Comparison of ENCODE assay signal across 1 cellular context in the genomic region with DNA sequence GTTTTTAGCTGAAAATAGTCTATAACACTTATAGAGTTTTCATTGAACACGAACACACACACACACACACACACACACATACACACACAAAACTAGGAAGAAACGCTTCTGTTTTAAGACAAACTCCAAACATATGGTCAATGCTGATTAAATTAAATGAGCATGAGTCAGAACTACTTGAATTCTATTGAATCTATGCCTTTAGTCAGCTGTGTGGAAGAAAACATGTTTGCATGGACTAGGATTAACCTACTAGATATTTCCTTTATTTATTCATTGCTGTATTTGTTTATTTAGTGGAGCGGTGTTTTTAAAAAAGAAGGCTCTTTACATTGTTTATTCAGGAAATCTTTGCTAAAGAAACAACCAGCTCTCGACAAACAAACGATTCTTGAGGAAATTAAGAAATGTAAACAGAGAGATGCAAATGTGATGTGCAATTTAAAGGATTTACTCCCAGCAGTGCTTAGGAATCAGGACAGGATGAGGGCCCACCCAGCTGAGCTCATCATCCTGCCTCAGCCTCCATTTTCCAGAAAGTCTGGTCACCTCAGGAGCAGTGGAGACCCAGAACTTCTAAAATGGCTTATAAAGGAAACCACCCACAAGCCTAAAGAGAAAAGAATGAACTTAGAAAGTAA.
TF ChIP-seq lines count a peak whose summit lies in the region.

No MANE protein-coding gene starts in this region.

TF ChIP-seq in SK-N-SH treated with all-trans-retinoic acid at 6 μM for 48 hours, 23 proteins besides CTCF, POLR2A, EP300 and RAD21 (continued from another document):
- TF ChIP-seq, protein P1, sequence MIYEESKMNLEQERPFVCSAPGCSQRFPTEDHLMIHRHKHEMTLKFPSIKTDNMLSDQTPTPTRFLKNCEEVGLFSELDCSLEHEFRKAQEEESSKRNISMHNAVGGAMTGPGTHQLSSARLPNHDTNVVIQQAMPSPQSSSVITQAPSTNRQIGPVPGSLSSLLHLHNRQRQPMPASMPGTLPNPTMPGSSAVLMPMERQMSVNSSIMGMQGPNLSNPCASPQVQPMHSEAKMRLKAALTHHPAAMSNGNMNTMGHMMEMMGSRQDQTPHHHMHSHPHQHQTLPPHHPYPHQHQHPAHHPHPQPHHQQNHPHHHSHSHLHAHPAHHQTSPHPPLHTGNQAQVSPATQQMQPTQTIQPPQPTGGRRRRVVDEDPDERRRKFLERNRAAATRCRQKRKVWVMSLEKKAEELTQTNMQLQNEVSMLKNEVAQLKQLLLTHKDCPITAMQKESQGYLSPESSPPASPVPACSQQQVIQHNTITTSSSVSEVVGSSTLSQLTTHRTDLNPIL (CRISPR knock-in tag; IDR thresholded peaks at IDR 0.05; ENCODE audit: low read depth): no peak
